Comparison of ENCODE assay signal across 22 cellular contexts in the genomic region with DNA sequence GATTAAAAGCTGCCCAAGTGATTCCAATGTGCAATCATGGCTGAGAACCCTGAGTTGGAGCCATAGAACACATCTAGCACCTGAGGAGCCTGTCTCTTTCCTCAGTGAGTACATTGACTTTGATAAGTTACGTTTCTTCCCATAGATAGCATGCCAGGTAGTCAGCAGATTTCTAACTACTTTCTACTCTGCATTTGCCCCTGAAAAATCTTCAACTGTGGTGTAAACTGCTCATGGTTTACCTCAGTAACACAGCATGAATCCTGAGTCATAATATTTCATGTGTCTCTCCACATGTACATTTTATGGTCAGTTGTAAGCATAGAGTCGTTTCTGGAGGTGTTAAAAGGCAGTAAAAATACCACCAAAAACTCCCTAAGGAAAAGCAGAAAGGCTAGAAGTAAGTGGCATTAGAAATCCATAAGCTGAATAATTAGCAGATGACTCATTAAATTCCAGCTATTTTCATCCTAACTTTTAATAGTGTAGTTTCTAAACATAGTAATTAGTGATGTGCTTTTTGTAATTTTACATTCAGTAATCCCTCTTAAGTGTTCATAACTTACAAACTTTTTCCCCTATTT.
"Had no signal": no experiment of that assay in that cellular context is flagged by ENCODE, and none has a peak within 500 bp of the region (broad histone marks: within the 10 kb centered on the region; RNA-seq: fewer than 3 reads in every experiment).

No MANE protein-coding gene starts in this region.

- H3K4me3 ChIP-seq: ascending aorta, colonic mucosa, heart right ventricle, testis, uterus had no signal

- ATAC-seq: activated CD4-positive, CD25-positive, alpha-beta regulatory T cell treated with anti-CD3 and anti-CD28 coated beads, Interleukin-2, amount 50 U/mL, for 24 hours; activated CD8-positive, alpha-beta memory T cell treated with anti-CD3 and anti-CD28 coated beads, Interleukin-2, amount 10 ng/mL, durations not matched to agents 7 days and 5 days; activated CD8-positive, alpha-beta T cell treated with anti-CD3 and anti-CD28 coated beads for 36 hours; heart right ventricle; left cardiac atrium; sciatic nerve; stimulated activated naive B cell treated with anti-CD40 and anti-IgM and Interleukin-4, amounts not matched to agents 10 μg/mL and 1 μg/mL and 100 μg/mL, for 72 hours had no signal

- DNase-seq: activated CD4-positive, alpha-beta T cell treated with anti-CD3 and anti-CD28 coated beads, Interleukin-2, amount 10 ng/mL, durations not matched to agents 7 days and 5 days; activated CD8-positive, alpha-beta memory T cell treated with anti-CD3 and anti-CD28 coated beads, Interleukin-2, amount 10 ng/mL, durations not matched to agents 7 days and 5 days; activated CD8-positive, alpha-beta T cell treated with anti-CD3 and anti-CD28 coated beads for 36 hours; activated gamma-delta T cell treated with Interleukin-2 at 50 U/mL for 16 hours; activated T-cell treated with anti-CD3 and anti-CD28 coated beads for 4 hours; central memory CD4-positive, alpha-beta T cell; colonic mucosa; endodermal cell; heart right ventricle; islet precursor cell; left cardiac atrium; naive B cell; nucleus accumbens; stimulated activated CD4-positive, alpha-beta T cell treated with anti-CD3 and anti-CD28 coated beads, Interleukin-2, amount 100 ng/mL, for 48 hours; stimulated activated CD8-positive, alpha-beta memory T cell treated with anti-CD3 and anti-CD28 coated beads, Interleukin-4, amount 100 ng/mL, for 48 hours; stimulated activated naive B cell treated with anti-CD40 and anti-IgM and Interleukin-4, amounts not matched to agents 10 μg/mL and 1 μg/mL and 100 μg/mL, for 72 hours; testis; trophoblast cell; uterus had no signal
